25 cellular contexts compared by ENCODE assay signal in the genomic region with DNA sequence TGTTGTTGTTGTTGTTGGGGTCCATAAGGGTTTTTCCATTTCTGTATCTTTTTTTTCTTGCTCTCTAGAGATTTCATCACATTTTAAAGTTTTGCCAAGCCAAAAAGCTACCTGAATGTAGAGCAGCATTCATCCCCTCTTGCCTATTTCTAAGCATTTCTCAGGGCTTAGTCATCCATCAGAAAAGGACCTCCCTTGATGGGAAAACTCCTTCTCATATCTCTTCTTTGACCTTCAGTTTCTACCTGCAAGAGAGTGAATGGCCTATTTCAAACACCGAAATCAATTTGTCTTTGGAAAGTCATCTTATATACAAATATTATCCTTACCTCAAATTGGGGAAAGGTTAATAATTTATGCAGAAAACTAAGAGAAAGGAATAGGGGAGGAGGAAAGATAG. TPM values are rescaled to one million over a fixed set of nuclear protein-coding genes. Genes with fewer than 3 reads are reported as not detected.
"Had no signal": no experiment of that assay in that cellular context is flagged by ENCODE, and none has a peak within 500 bp of the region (broad histone marks: within the 10 kb centered on the region; RNA-seq: fewer than 3 reads in every experiment).

No MANE protein-coding gene starts in this region.

- H3K9me3 Mint-ChIP-seq: activated B cell treated with CpG ODN at 0.5 μM for 24 hours; activated CD4-positive, alpha-beta memory T cell treated with anti-CD3 and anti-CD28 coated beads, Interleukin-2, amount 10 ng/mL, durations not matched to agents 7 days and 5 days; activated naive CD4-positive, alpha-beta T cell treated with anti-CD3 and anti-CD28 coated beads for 36 hours; activated naive CD8-positive, alpha-beta T cell treated with anti-CD3 and anti-CD28 coated beads, Interleukin-2, amount 50 U/mL, for 24 hours; activated T-helper 17 cell treated with anti-CD3 and anti-CD28 coated beads, Interleukin-2, amount 50 U/mL, for 72 hours; memory B cell; naive thymus-derived CD8-positive, alpha-beta T cell; stimulated activated effector memory CD8-positive, alpha-beta T cell treated with anti-CD3 and anti-CD28 coated beads, Interleukin-12 subunit alpha, Interleukin-12 subunit beta, amount 100 ng/mL, for 72 hours; T-cell had no signal

- H3K9me3 ChIP-seq: ascending aorta, thoracic aorta had no signal

- H3K4me1 Mint-ChIP-seq: activated CD4-positive, alpha-beta memory T cell treated with anti-CD3 and anti-CD28 coated beads, Interleukin-2, amount 10 ng/mL, durations not matched to agents 7 days and 5 days; activated CD8-positive, alpha-beta memory T cell treated with anti-CD3 and anti-CD28 coated beads, Interleukin-2, amount 10 ng/mL, durations not matched to agents 7 days and 5 days; activated T-helper 17 cell treated with anti-CD3 and anti-CD28 coated beads, Interleukin-2, amount 50 U/mL, for 72 hours; memory B cell; naive thymus-derived CD8-positive, alpha-beta T cell; stimulated activated effector memory CD8-positive, alpha-beta T cell treated with anti-CD3 and anti-CD28 coated beads, Interleukin-12 subunit alpha, Interleukin-12 subunit beta, amount 100 ng/mL, for 72 hours; T-cell had no signal

- H3K27ac Mint-ChIP-seq: activated B cell treated with CpG ODN at 0.5 μM for 24 hours; activated CD4-positive, alpha-beta memory T cell treated with anti-CD3 and anti-CD28 coated beads, Interleukin-2, amount 10 ng/mL, durations not matched to agents 7 days and 5 days; activated CD8-positive, alpha-beta memory T cell treated with anti-CD3 and anti-CD28 coated beads, Interleukin-2, amount 10 ng/mL, durations not matched to agents 7 days and 5 days; activated naive CD4-positive, alpha-beta T cell treated with anti-CD3 and anti-CD28 coated beads for 36 hours; activated naive CD8-positive, alpha-beta T cell treated with anti-CD3 and anti-CD28 coated beads, Interleukin-2, amount 50 U/mL, for 24 hours; activated T-helper 17 cell treated with anti-CD3 and anti-CD28 coated beads, Interleukin-2, amount 50 U/mL, for 72 hours; naive thymus-derived CD8-positive, alpha-beta T cell; stimulated activated effector memory CD8-positive, alpha-beta T cell treated with anti-CD3 and anti-CD28 coated beads, Interleukin-12 subunit alpha, Interleukin-12 subunit beta, amount 100 ng/mL, for 72 hours; T-cell had no signal

- H3K36me3 ChIP-seq: ascending aorta, thoracic aorta had no signal

- H3K27ac ChIP-seq: ascending aorta, thoracic aorta had no signal

- H3K36me3 Mint-ChIP-seq: activated CD8-positive, alpha-beta memory T cell treated with anti-CD3 and anti-CD28 coated beads, Interleukin-2, amount 10 ng/mL, durations not matched to agents 7 days and 5 days; memory B cell; naive thymus-derived CD8-positive, alpha-beta T cell; stimulated activated effector memory CD8-positive, alpha-beta T cell treated with anti-CD3 and anti-CD28 coated beads, Interleukin-12 subunit alpha, Interleukin-12 subunit beta, amount 100 ng/mL, for 72 hours; T-cell had no signal

- H3K27me3 ChIP-seq: ascending aorta had no signal

- DNase-seq: activated B cell treated with CpG ODN at 0.5 μM for 24 hours; activated CD4-positive, alpha-beta memory T cell treated with anti-CD3 and anti-CD28 coated beads, Interleukin-2, amount 10 ng/mL, durations not matched to agents 7 days and 5 days; activated CD4-positive, alpha-beta T cell treated with anti-CD3 and anti-CD28 coated beads for 48 hours; activated CD8-positive, alpha-beta memory T cell treated with anti-CD3 and anti-CD28 coated beads, Interleukin-2, amount 10 ng/mL, durations not matched to agents 7 days and 5 days; activated naive CD4-positive, alpha-beta T cell treated with anti-CD3 and anti-CD28 coated beads for 36 hours; activated naive CD8-positive, alpha-beta T cell treated with anti-CD3 and anti-CD28 coated beads, Interleukin-2, amount 50 U/mL, for 24 hours; activated T-cell treated with anti-CD3 and anti-CD28 coated beads, Interleukin-2, amount 50 U/mL, for 1 hour; cerebellar nuclear complex; cortex of kidney; erythroblast; foreskin melanocyte; head of caudate nucleus; left ventricle myocardium superior; naive thymus-derived CD8-positive, alpha-beta T cell; stimulated activated CD4-positive, alpha-beta T cell treated with anti-CD3 and anti-CD28 coated beads, Interleukin-4, amount 100 ng/mL, for 24 hours; T-cell had no signal

- H3K27me3 Mint-ChIP-seq: activated B cell treated with CpG ODN at 0.5 μM for 24 hours; activated T-helper 17 cell treated with anti-CD3 and anti-CD28 coated beads, Interleukin-2, amount 50 U/mL, for 72 hours; memory B cell had no signal

- H3K4me1 ChIP-seq: ascending aorta had no signal

- H3K4me3 ChIP-seq: ascending aorta, thoracic aorta had no signal

- ATAC-seq: activated CD8-positive, alpha-beta memory T cell treated with anti-CD3 and anti-CD28 coated beads, Interleukin-2, amount 10 ng/mL, durations not matched to agents 7 days and 5 days; activated naive CD8-positive, alpha-beta T cell treated with anti-CD3 and anti-CD28 coated beads, Interleukin-2, amount 50 U/mL, for 24 hours; activated T-helper 17 cell treated with anti-CD3 and anti-CD28 coated beads, Interleukin-2, amount 50 U/mL, for 72 hours; left ventricle myocardium superior; naive thymus-derived CD8-positive, alpha-beta T cell; sciatic nerve; stimulated activated effector memory CD8-positive, alpha-beta T cell treated with anti-CD3 and anti-CD28 coated beads, Interleukin-12 subunit alpha, Interleukin-12 subunit beta, amount 100 ng/mL, for 72 hours; T-cell had no signal

- H3K4me3 Mint-ChIP-seq: activated B cell treated with CpG ODN at 0.5 μM for 24 hours; activated CD4-positive, alpha-beta memory T cell treated with anti-CD3 and anti-CD28 coated beads, Interleukin-2, amount 10 ng/mL, durations not matched to agents 7 days and 5 days; activated CD8-positive, alpha-beta memory T cell treated with anti-CD3 and anti-CD28 coated beads, Interleukin-2, amount 10 ng/mL, durations not matched to agents 7 days and 5 days; activated naive CD4-positive, alpha-beta T cell treated with anti-CD3 and anti-CD28 coated beads for 36 hours; activated naive CD8-positive, alpha-beta T cell treated with anti-CD3 and anti-CD28 coated beads, Interleukin-2, amount 50 U/mL, for 24 hours; activated T-helper 17 cell treated with anti-CD3 and anti-CD28 coated beads, Interleukin-2, amount 50 U/mL, for 72 hours; memory B cell; naive thymus-derived CD8-positive, alpha-beta T cell; stimulated activated effector memory CD8-positive, alpha-beta T cell treated with anti-CD3 and anti-CD28 coated beads, Interleukin-12 subunit alpha, Interleukin-12 subunit beta, amount 100 ng/mL, for 72 hours; T-cell had no signal

RNA-seq across cellular contexts. Expression of gene MYBPC1, which starts 4.5 kb away (rescaled TPM):
- total RNA-seq: activated B cell treated with CpG ODN at 0.5 μM for 24 hours; activated CD4-positive, alpha-beta memory T cell treated with anti-CD3 and anti-CD28 coated beads, Interleukin-2, amount 10 ng/mL, durations not matched to agents 7 days and 5 days; activated CD8-positive, alpha-beta memory T cell treated with anti-CD3 and anti-CD28 coated beads, Interleukin-2, amount 10 ng/mL, durations not matched to agents 7 days and 5 days; activated naive CD4-positive, alpha-beta T cell treated with anti-CD3 and anti-CD28 coated beads for 36 hours; activated T-helper 17 cell treated with anti-CD3 and anti-CD28 coated beads, Interleukin-2, amount 50 U/mL, for 72 hours; ascending aorta; bronchial epithelial cell; kidney epithelial cell; naive thymus-derived CD8-positive, alpha-beta T cell; osteocyte; T-cell had no signal
- polyA plus RNA-seq: naive thymus-derived CD8-positive, alpha-beta T cell had no signal
